Comparison of ENCODE assay signal across 1 cellular context in the genomic region with DNA sequence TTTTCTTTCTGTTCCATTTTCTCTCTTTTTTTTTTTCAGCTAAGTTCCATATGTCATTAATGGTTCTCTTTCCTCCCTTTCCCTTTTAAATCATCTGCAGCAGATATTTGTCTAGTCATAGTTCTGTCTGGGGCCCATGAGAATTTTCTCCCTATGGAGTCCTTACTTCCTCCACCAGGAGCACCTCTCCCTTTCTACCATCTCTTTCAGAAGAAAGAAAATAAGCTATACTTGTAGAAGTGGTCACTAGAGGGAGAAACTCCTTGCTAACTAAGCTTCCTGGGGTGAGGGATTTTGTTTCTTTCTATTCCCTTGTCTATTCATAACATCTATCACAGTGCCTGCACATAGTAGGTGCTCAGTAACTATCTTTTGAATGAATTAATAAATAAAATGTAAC.
TF ChIP-seq lines count a peak whose summit lies in the region.

No MANE protein-coding gene starts in this region.

TF ChIP-seq in GM23338, 12 proteins besides CTCF, POLR2A, EP300 and RAD21 (continued from another document):
- TF ChIP-seq, protein P1, sequence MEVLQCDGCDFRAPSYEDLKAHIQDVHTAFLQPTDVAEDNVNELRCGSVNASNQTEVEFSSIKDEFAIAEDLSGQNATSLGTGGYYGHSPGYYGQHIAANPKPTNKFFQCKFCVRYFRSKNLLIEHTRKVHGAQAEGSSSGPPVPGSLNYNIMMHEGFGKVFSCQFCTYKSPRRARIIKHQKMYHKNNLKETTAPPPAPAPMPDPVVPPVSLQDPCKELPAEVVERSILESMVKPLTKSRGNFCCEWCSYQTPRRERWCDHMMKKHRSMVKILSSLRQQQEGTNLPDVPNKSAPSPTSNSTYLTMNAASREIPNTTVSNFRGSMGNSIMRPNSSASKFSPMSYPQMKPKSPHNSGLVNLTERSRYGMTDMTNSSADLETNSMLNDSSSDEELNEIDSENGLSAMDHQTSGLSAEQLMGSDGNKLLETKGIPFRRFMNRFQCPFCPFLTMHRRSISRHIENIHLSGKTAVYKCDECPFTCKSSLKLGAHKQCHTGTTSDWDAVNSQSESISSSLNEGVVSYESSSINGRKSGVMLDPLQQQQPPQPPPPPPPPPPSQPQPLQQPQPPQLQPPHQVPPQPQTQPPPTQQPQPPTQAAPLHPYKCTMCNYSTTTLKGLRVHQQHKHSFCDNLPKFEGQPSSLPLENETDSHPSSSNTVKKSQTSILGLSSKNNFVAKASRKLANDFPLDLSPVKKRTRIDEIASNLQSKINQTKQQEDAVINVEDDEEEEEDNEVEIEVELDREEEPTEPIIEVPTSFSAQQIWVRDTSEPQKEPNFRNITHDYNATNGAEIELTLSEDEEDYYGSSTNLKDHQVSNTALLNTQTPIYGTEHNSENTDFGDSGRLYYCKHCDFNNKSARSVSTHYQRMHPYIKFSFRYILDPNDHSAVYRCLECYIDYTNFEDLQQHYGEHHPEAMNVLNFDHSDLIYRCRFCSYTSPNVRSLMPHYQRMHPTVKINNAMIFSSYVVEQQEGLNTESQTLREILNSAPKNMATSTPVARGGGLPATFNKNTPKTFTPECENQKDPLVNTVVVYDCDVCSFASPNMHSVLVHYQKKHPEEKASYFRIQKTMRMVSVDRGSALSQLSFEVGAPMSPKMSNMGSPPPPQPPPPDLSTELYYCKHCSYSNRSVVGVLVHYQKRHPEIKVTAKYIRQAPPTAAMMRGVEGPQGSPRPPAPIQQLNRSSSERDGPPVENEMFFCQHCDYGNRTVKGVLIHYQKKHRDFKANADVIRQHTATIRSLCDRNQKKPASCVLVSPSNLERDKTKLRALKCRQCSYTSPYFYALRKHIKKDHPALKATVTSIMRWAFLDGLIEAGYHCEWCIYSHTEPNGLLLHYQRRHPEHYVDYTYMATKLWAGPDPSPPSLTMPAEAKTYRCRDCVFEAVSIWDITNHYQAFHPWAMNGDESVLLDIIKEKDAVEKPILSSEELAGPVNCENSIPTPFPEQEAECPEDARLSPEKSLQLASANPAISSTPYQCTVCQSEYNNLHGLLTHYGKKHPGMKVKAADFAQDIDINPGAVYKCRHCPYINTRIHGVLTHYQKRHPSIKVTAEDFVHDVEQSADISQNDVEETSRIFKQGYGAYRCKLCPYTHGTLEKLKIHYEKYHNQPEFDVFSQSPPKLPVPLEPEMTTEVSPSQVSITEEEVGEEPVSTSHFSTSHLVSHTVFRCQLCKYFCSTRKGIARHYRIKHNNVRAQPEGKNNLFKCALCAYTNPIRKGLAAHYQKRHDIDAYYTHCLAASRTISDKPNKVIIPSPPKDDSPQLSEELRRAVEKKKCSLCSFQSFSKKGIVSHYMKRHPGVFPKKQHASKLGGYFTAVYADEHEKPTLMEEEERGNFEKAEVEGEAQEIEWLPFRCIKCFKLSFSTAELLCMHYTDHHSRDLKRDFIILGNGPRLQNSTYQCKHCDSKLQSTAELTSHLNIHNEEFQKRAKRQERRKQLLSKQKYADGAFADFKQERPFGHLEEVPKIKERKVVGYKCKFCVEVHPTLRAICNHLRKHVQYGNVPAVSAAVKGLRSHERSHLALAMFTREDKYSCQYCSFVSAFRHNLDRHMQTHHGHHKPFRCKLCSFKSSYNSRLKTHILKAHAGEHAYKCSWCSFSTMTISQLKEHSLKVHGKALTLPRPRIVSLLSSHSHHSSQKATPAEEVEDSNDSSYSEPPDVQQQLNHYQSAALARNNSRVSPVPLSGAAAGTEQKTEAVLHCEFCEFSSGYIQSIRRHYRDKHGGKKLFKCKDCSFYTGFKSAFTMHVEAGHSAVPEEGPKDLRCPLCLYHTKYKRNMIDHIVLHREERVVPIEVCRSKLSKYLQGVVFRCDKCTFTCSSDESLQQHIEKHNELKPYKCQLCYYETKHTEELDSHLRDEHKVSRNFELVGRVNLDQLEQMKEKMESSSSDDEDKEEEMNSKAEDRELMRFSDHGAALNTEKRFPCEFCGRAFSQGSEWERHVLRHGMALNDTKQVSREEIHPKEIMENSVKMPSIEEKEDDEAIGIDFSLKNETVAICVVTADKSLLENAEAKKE (CRISPR knock-in tag; IDR thresholded peaks at IDR 0.05), result peak; percentile 68; the same call in 1 of the 2 replicates
- no peak for TF ChIP-seq JUNB (IDR thresholded peaks at IDR 0.05; ENCODE audit: unreplicated experiment)
- TF ChIP-seq ZNF331 (CRISPR knock-in tag; IDR thresholded peaks at IDR 0.05; ENCODE audit: low read depth), result no peak
